In the genomic region with DNA sequence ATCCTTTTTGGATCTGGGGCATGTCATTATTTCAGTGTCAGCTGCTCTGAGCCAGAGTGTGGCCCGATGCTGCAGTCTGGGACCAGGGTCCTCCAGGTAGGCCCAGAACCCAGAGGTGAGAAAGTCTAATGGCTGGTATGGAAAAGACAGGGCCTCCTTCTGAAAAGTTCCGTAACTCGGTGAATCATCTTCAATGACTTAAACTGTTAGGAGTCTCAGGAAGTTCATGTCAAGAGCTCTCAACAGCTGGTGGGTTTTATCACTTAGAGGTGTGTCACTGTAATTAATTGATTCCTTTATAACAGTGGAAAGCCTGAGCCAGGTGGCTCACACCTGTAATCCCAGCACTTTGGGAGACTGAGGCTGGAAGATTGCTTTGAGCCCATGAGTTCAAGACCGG, we compare ENCODE assay signal across 18 cellular contexts. TPM values are rescaled to one million over a fixed set of nuclear protein-coding genes. Genes with fewer than 3 reads are reported as not detected.
DNase-seq lines count a peak whose midpoint lies in the region; ATAC-seq and TF ChIP-seq lines count a peak whose summit lies in the region.
"Had no signal": no experiment of that assay in that cellular context is flagged by ENCODE, and none has a peak within 500 bp of the region (broad histone marks: within the 10 kb centered on the region; RNA-seq: fewer than 3 reads in every experiment).

No MANE protein-coding gene starts in this region.

- H3K9me3 Mint-ChIP-seq in Caco-2 (ENCODE audit: unreplicated experiment) = no peaks in the 10 kb centered on the region
- H3K9me3 Mint-ChIP-seq in glutamatergic neuron (ENCODE audit: unreplicated experiment) = no peaks in the 10 kb centered on the region
- H3K9me3 Mint-ChIP-seq: CD4-positive, alpha-beta T cell; GM23338 had no signal

- H3K36me3 Mint-ChIP-seq in Caco-2 (ENCODE audit: insufficient read depth, unreplicated experiment) (no peaks in the 10 kb centered on the region), glutamatergic neuron (ENCODE audit: unreplicated experiment) (peaks cover 7% of the 10 kb centered on the region)

- POLR2A ChIA-PET in Caco-2 (lab: Charles Lee) = no interaction called here

- H3K4me3 Mint-ChIP-seq in Caco-2 (ENCODE audit: unreplicated experiment) (no peak overlapping the region), glutamatergic neuron (ENCODE audit: unreplicated experiment) (no peak overlapping the region)
- H3K4me3 Mint-ChIP-seq: CD4-positive, alpha-beta T cell; GM23338 had no signal

- peaks cover 11% of the 10 kb centered on the region for H3K4me1 ChIP-seq in Caco-2

- CTCF ChIA-PET in Caco-2 (lab: Charles Lee) = interaction anchor here (3.2 kb wide), 1 partner anchor 57 kb away, joined by 28 read pairs; no protein-coding TSS in a partner anchor

- H3K4me1 Mint-ChIP-seq in Caco-2 (ENCODE audit: low read depth, unreplicated experiment) (no peaks in the 10 kb centered on the region), glutamatergic neuron (ENCODE audit: low read depth, unreplicated experiment) (peaks cover 9% of the 10 kb centered on the region)

- TF ChIP-seq CTCF in choroid plexus epithelial cell (conservative IDR thresholded peaks at IDR 0.05; ENCODE audit: low read depth, low read length) = no peak
- TF ChIP-seq CTCF in Caco-2 (IDR thresholded peaks at IDR 0.05; ENCODE audit: insufficient read depth in 1 of 2, low read depth in 1 of 2, low read length in 1 of 2, severe bottlenecking in 1 of 2, unreplicated experiment in 1 of 2) = no peak
- TF ChIP-seq CTCF in glutamatergic neuron (IDR thresholded peaks at IDR 0.05; ENCODE audit: partially characterized antibody, unreplicated experiment) = no peak

- H3K36me3 ChIP-seq in Caco-2 (ENCODE audit: control insufficient read depth, insufficient read depth, low read length) = no peaks in the 10 kb centered on the region

- DNase-seq in EH (ENCODE audit: low read depth) (peak; percentile 23), M059J (ENCODE audit: low read depth) (peak; percentile 27), choroid plexus epithelial cell (ENCODE audit: low read depth) (peak; percentile 36), iris pigment epithelial cell (ENCODE audit: low read depth) (peak; percentile 56), retina (no peak), Caco-2 (no peak), glutamatergic neuron (no peak), left cardiac atrium (no peak)
- DNase-seq: CD4-positive, alpha-beta T cell; DMS153; KG1; NCI-H1417; NCI-H1930; NCI-H526; PC-3; SIG-M5 had no signal

- H3K27ac Mint-ChIP-seq in Caco-2 (ENCODE audit: unreplicated experiment) (no peak overlapping the region), glutamatergic neuron (ENCODE audit: unreplicated experiment) (no peak overlapping the region)
- H3K27ac Mint-ChIP-seq: CD4-positive, alpha-beta T cell; GM23338 had no signal

- no peak overlapping the region for H3K4me3 ChIP-seq in choroid plexus epithelial cell (ENCODE audit: low read depth, low read length)
- no peak overlapping the region for H3K4me3 ChIP-seq in Caco-2 (ENCODE audit: low read depth, low read length)
- H3K4me3 ChIP-seq: GM23338 had no signal

- BruUV-seq in Caco-2 (replicated peaks; lab: Mats Ljungman, UMichigan) = no TSS peak

- no peak for ATAC-seq in left cardiac atrium
- ATAC-seq: GM23338, HCT116, PC-3 had no signal

- H3K9me3 ChIP-seq in Caco-2 = no peaks in the 10 kb centered on the region

- intact Hi-C loops in Caco-2 (cut with micrococcal nuclease; ENCODE audit: unreplicated experiment) (no loop called here), left cardiac atrium (cut with DNase I) (no loop called here)

- no peaks in the 10 kb centered on the region for H3K27me3 Mint-ChIP-seq in Caco-2 (ENCODE audit: insufficient read depth, unreplicated experiment)
- no peaks in the 10 kb centered on the region for H3K27me3 Mint-ChIP-seq in glutamatergic neuron (ENCODE audit: unreplicated experiment)

- H3K27me3 ChIP-seq in Caco-2 (replicated peaks; ENCODE audit: control insufficient read depth, insufficient read depth, low read length) = no peaks in the 10 kb centered on the region; the same call in 1 of the 2 replicates

RNA-seq across cellular contexts. Expression of a gene that starts 28.5 kb away (rescaled TPM):
- 25.7 and 31.0 TPM in 2 replicates for total RNA-seq in M059J (2014; rRNA removed; shearing (Covaris generic))
- total RNA-seq in Caco-2 (2022) = 25.2 and 32.0 TPM in 2 replicates
- 5.7 TPM for total RNA-seq in glutamatergic neuron (ENCODE audit: unreplicated experiment)
- total RNA-seq in left cardiac atrium = 10 to 100 TPM; 21.1 to 26.3 TPM

Comparison
In these comparisons a context has a peak if more than half of its experiments do, and no peak if none do; other contexts are left out.
1. DNase-seq: peak in EH (single experiment), M059J (single experiment), choroid plexus epithelial cell (single experiment) and iris pigment epithelial cell (single experiment); none in retina (single experiment), Caco-2 (0 of 2), glutamatergic neuron (single experiment) and left cardiac atrium (single experiment).